16 cellular contexts compared by ENCODE assay signal in the genomic region with DNA sequence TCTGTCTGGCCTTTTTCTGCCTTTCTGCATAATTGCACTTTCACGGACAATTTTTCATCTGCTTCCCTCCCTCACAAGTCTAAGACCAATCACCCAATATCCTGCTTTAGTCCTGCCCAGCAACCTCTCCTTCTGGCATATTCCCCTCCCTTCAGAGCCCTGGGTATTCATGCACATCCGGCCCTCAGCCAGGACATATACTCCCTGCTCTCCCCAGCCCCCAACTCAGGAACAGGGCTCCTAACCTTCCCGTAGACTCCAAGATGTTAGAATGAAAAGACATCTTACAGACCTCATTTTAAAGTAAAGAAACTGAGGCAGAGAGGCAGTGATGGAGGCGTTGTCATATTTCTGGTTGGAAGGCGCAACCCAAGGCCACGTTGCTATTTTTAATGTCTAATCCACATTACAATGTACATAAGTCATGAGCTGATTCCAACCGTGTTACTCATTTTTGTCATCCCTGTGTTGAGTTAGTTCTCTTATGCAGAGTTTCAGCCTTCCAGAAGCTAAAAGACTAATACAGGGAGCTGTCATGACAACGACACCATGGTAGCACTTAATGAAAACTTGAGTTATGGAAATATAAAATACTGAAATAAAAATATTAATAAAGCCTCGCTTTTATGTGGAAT.
DNase-seq lines count a peak whose midpoint lies in the region; FAIRE-seq and TF ChIP-seq lines count a peak whose summit lies in the region.
"Had no signal": no experiment of that assay in that cellular context is flagged by ENCODE, and none has a peak within 500 bp of the region (broad histone marks: within the 10 kb centered on the region; RNA-seq: fewer than 3 reads in every experiment).

No MANE protein-coding gene starts in this region.

- H3K4me3 ChIP-seq in AG10803 (ENCODE audit: low read length): no peak overlapping the region
- H3K4me3 ChIP-seq in epithelial cell of proximal tubule (ENCODE audit: low read depth, low read length): peak overlapping the region; percentile 12
- H3K4me3 ChIP-seq: cardiac muscle cell, PC-9 had no signal

- TF ChIP-seq CTCF in AG10803 (conservative IDR thresholded peaks at IDR 0.05; ENCODE audit: low read length) (no peak), epithelial cell of proximal tubule (conservative IDR thresholded peaks at IDR 0.05; ENCODE audit: low read depth, low read length) (no peak)

- DNase-seq in AG10803 (ENCODE audit: low read depth): peak; percentile 86
- DNase-seq in RCC 7860 (ENCODE audit: low spot score): peak; percentile 93
- DNase-seq in epithelial cell of proximal tubule (ENCODE audit: low read depth): peak; percentile 86
- peak; percentile 86 for DNase-seq in non-pigmented ciliary epithelial cell (ENCODE audit: low read depth)
- DNase-seq in NCI-H510A (lab: John Stamatoyannopoulos, UW): no peak
- no peak for DNase-seq in GF-D8 (lab: John Stamatoyannopoulos, UW)
- no peak for DNase-seq in activated CD8-positive, alpha-beta memory T cell treated with anti-CD3 and anti-CD28 coated beads, Interleukin-2, amount 50 U/mL, for 48 hours
- DNase-seq in retina: no peak
- DNase-seq: activated CD4-positive, alpha-beta T cell treated with anti-CD3 and anti-CD28 coated beads for 48 hours; NCI-H1417; NCI-H446 treated with DMSO at 0.1 percent for 48 hours; PC-9; stimulated activated CD4-positive, alpha-beta T cell treated with anti-CD3 and anti-CD28 coated beads, Interleukin-4, amount 100 ng/mL, for 1 hour; stimulated activated naive B cell treated with anti-CD40 and anti-IgM and Interleukin-4, amounts not matched to agents 10 μg/mL and 1 μg/mL and 100 μg/mL, for 72 hours; T-helper 17 cell had no signal

- FAIRE-seq in RCC 7860 (lab: Jason Lieb, UNC): peak; percentile 92

Comparison
In these comparisons a context has a peak if more than half of its experiments do, and no peak if none do; other contexts are left out.
1. DNase-seq: peak in AG10803 (single experiment), RCC 7860 (single experiment), epithelial cell of proximal tubule (single experiment) and non-pigmented ciliary epithelial cell (single experiment); none in NCI-H510A (single experiment), GF-D8 (single experiment), activated CD8-positive, alpha-beta memory T cell treated with anti-CD3 and anti-CD28 coated beads, Interleukin-2, amount 50 U/mL, for 48 hours (single experiment) and retina (single experiment).